ENCODE assay signal across 8 cellular contexts in the genomic region with DNA sequence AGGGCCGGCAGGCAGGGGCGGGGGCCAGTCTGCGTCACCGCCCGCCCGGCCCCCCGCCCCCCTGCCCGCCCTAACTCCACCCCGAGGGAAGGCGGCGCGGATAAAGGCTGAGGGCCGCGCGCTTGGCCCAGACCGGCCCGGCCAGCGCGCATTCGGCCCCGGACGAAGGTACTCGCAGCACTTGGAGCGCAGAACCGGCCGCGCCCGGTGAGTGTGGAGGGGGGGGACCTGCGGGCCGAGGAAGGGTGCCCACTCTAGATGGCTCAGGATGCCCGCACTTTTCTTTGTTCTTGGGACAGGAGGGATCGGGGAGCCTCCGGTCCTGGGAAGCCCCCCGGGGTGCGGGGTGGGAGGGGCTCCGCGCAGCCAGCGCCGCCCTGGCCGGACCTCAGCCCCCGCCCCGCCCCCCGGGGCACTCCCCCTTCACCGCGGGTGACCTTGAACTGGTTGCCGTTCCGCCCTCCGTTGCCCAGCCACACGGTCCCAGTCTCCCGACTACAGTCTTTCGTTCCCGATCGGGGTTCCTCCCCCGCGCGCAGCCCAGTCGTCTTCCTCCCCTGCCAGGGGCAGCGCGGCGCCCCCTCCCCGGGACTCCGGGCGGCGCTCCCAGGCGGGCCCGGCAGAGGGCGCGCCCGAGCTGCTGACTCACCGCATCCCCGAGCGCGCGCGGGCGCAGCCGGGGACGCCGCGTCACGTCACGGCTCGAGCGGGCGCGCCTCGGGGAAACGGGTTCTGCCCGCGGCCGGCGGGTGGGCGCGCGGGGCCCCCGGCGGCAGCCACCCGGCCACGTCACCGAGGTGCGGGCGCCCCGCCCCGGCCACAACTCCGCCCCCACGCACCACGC. TPM values are rescaled to one million over a fixed set of nuclear protein-coding genes. Genes with fewer than 3 reads are reported as not detected.
DNase-seq lines count a peak whose midpoint lies in the region; ATAC-seq and TF ChIP-seq lines count a peak whose summit lies in the region.

MIDN (plus strand) TSS at position 130 of the 844 bp plus-strand sequence. CDS start 1,714 bp downstream, outside the sequence.

- H3K9me3 ChIP-seq in RWPE2 (ENCODE audit: severe bottlenecking) (no peaks in the 10 kb centered on the region), ovary (no peaks in the 10 kb centered on the region), upper lobe of right lung (no peaks in the 10 kb centered on the region)

- ATAC-seq in GM19455 (IDR thresholded peaks at IDR 0.05; ENCODE audit: unreplicated experiment) (peak; percentile 29), RWPE2 (ENCODE audit: low read depth) (peak; percentile 33), upper lobe of right lung (peak; percentile 30)

- intact Hi-C loops in Calu3 (cut with micrococcal nuclease; ENCODE audit: unreplicated experiment) (no loop called here), ovary (cut with DNase I) (loop anchor here in 1 of 4 donors (10.0 kb wide), 2 partner anchors 224 to 796 kb away; partner anchors contain the start of genes CNN2, RNU6-2 and TMEM259), upper lobe of right lung (cut with DNase I) (no loop called here)

- peaks cover 33% of the 10 kb centered on the region for H3K36me3 ChIP-seq in RWPE2 (ENCODE audit: low read depth)
- H3K36me3 ChIP-seq in ovary = no peaks in the 10 kb centered on the region
- peaks cover 5% of the 10 kb centered on the region for H3K36me3 ChIP-seq in upper lobe of right lung

- H3K4me1 ChIP-seq in RWPE2 (ENCODE audit: insufficient read depth, poor library complexity, severe bottlenecking) (peaks cover 16% of the 10 kb centered on the region), ovary (ENCODE audit: insufficient read depth) (peaks cover 27% of the 10 kb centered on the region), upper lobe of right lung (peaks cover 36% of the 10 kb centered on the region)

- H3K4me3 ChIP-seq in RWPE2 (ENCODE audit: severe bottlenecking) (peak within 1 kb of the TSS; percentile 58), ovary (peak within 1 kb of the TSS; percentile 77), upper lobe of right lung (peak within 1 kb of the TSS; percentile 81)

- H3K27me3 Mint-ChIP-seq in Calu3 (ENCODE audit: unreplicated experiment) (no peaks in the 10 kb centered on the region), glutamatergic neuron (ENCODE audit: unreplicated experiment) (peaks cover 2% of the 10 kb centered on the region)
- no peaks in the 10 kb centered on the region for H3K27me3 Mint-ChIP-seq in activated naive CD4-positive, alpha-beta T cell treated with anti-CD3 and anti-CD28 coated beads, Interleukin-2, amount 50 U/mL, for 24 hours

- peak within 1 kb of the TSS; percentile 70 for H3K4me3 Mint-ChIP-seq in Calu3 (ENCODE audit: low read depth, unreplicated experiment)
- H3K4me3 Mint-ChIP-seq in activated naive CD4-positive, alpha-beta T cell treated with anti-CD3 and anti-CD28 coated beads, Interleukin-2, amount 50 U/mL, for 24 hours = peak within 1 kb of the TSS; percentile 72
- H3K4me3 Mint-ChIP-seq in glutamatergic neuron (ENCODE audit: unreplicated experiment) = peak within 1 kb of the TSS; percentile 84

- H3K27ac ChIP-seq in RWPE2 (ENCODE audit: poor library complexity, severe bottlenecking) (peak within 1 kb of the TSS; percentile 97), ovary (peak within 1 kb of the TSS; percentile 99), upper lobe of right lung (peak within 1 kb of the TSS; percentile 98)

- peak; percentile 76 for DNase-seq in Calu3
- peak; percentile 80 for DNase-seq in HT-29 (ENCODE audit: low spot score)
- no peak for DNase-seq in RWPE2 (ENCODE audit: low spot score)
- DNase-seq in glutamatergic neuron = peak; percentile 88
- DNase-seq in ovary = peak; percentile 92 to 96 (median 95)
- DNase-seq in upper lobe of right lung = peak; percentile 95

- no peaks in the 10 kb centered on the region for H3K27me3 ChIP-seq in RWPE2 (ENCODE audit: insufficient read depth, poor library complexity, severe bottlenecking)
- H3K27me3 ChIP-seq in ovary = no peaks in the 10 kb centered on the region
- H3K27me3 ChIP-seq in upper lobe of right lung = no peaks in the 10 kb centered on the region

- BruUV-seq in Calu3 (replicated peaks; lab: Mats Ljungman, UMichigan) = TSS peak; percentile 60

- WGBS in ovary, 3 donors = 0 to 1% (median 0%) methylated on average over 34 to 107 of the region's 107 CpGs

- peak; percentile 88 for TF ChIP-seq POLR2A in ovary (IDR thresholded peaks at IDR 0.05)

- TF ChIP-seq CTCF in Calu3 (IDR thresholded peaks at IDR 0.05; ENCODE audit: unreplicated experiment) (peak; percentile 65), RWPE2 (IDR thresholded peaks at IDR 0.05; ENCODE audit: poor library complexity, severe bottlenecking) (peak; percentile 83), glutamatergic neuron (IDR thresholded peaks at IDR 0.05; ENCODE audit: partially characterized antibody, unreplicated experiment) (peak; percentile 76), ovary (IDR thresholded peaks at IDR 0.05) (peak; percentile 77 to 99 (median 98)), upper lobe of right lung (IDR thresholded peaks at IDR 0.05) (peak; percentile 68)

- CTCF ChIA-PET in Calu3 (lab: Charles Lee) = interaction anchor here (0.6 kb wide), 1 partner anchor 21 kb away, joined by 4 read pairs; no protein-coding TSS in a partner anchor

- peak; percentile 3 for TF ChIP-seq EP300 in ovary (IDR thresholded peaks at IDR 0.05)

- H3K9me3 Mint-ChIP-seq in Calu3 (ENCODE audit: low read depth, unreplicated experiment) (no peaks in the 10 kb centered on the region), glutamatergic neuron (ENCODE audit: unreplicated experiment) (peaks cover 7% of the 10 kb centered on the region)
- H3K9me3 Mint-ChIP-seq in activated naive CD4-positive, alpha-beta T cell treated with anti-CD3 and anti-CD28 coated beads, Interleukin-2, amount 50 U/mL, for 24 hours = no peaks in the 10 kb centered on the region

- H3K36me3 Mint-ChIP-seq in Calu3 (ENCODE audit: insufficient read depth, unreplicated experiment) (peaks cover 50% of the 10 kb centered on the region), glutamatergic neuron (ENCODE audit: unreplicated experiment) (no peaks in the 10 kb centered on the region)
- H3K36me3 Mint-ChIP-seq in activated naive CD4-positive, alpha-beta T cell treated with anti-CD3 and anti-CD28 coated beads, Interleukin-2, amount 50 U/mL, for 24 hours = no peaks in the 10 kb centered on the region

- H3K27ac Mint-ChIP-seq in Calu3 (ENCODE audit: unreplicated experiment) (no peak within 1 kb of the TSS), glutamatergic neuron (ENCODE audit: unreplicated experiment) (peak within 1 kb of the TSS; percentile 84)
- no peak within 1 kb of the TSS for H3K27ac Mint-ChIP-seq in activated naive CD4-positive, alpha-beta T cell treated with anti-CD3 and anti-CD28 coated beads, Interleukin-2, amount 50 U/mL, for 24 hours

- peaks cover 7% of the 10 kb centered on the region for H3K4me1 Mint-ChIP-seq in Calu3 (ENCODE audit: low read depth, unreplicated experiment)
- H3K4me1 Mint-ChIP-seq in activated naive CD4-positive, alpha-beta T cell treated with anti-CD3 and anti-CD28 coated beads, Interleukin-2, amount 50 U/mL, for 24 hours = peaks cover 8% of the 10 kb centered on the region
- H3K4me1 Mint-ChIP-seq in glutamatergic neuron (ENCODE audit: low read depth, unreplicated experiment) = peaks cover 4% of the 10 kb centered on the region

RNA-seq across cellular contexts. Expression of gene MIDN, which starts in this region (rescaled TPM):
- total RNA-seq in Calu3 (2022) (61.8 and 72.4 TPM in 2 replicates), glutamatergic neuron (ENCODE audit: unreplicated experiment) (325 TPM), ovary (100 to 1,000 TPM in 5 of 7 donors, 10 to 100 TPM in 2; 44.9 to 261 (median 107) TPM), upper lobe of right lung (135 TPM)
- total RNA-seq in HT-29 (2014; rRNA removed; shearing (Covaris generic)) = 32.5 and 38.6 TPM in 2 replicates
- polyA plus RNA-seq in ovary = 10 to 100 TPM; 10.1 to 26.7 TPM
